In the genomic region with DNA sequence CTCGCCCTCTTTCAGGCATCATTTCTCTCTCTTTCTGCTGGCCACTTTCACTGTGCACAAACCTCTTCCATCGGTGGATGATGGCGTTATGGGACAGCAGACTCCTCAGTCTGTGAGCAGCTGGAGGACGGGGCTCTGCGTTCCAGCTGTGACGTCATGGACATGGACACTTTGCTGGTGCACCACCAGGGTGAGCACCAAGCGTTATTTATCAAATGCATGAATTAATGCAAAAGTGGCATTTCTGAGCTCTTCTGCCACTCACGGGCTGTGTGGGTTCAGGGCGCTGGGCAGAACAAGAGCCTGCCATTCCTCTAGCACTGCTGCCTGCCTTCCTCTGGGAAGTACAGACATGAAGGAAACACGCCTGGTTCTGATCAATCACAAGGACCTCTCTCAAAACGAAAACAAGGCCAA, we compare ENCODE assay signal across 1 cellular context.
TF ChIP-seq lines count a peak whose summit lies in the region.

No MANE protein-coding gene starts in this region.

TF ChIP-seq in HepG2, 621 proteins besides CTCF, POLR2A, EP300 and RAD21 (continued from another document):
- no peak for TF ChIP-seq ZNF704 (CRISPR knock-in tag; IDR thresholded peaks at IDR 0.05; ENCODE audit: borderline replicate concordance)
- peak; percentile 96 for TF ChIP-seq ATF7 (IDR thresholded peaks at IDR 0.05)
- no peak for TF ChIP-seq ATF7 (CRISPR knock-in tag; IDR thresholded peaks at IDR 0.05)
- no peak for TF ChIP-seq PHF20 (CRISPR knock-in tag; IDR thresholded peaks at IDR 0.05)
- TF ChIP-seq, protein P1, sequence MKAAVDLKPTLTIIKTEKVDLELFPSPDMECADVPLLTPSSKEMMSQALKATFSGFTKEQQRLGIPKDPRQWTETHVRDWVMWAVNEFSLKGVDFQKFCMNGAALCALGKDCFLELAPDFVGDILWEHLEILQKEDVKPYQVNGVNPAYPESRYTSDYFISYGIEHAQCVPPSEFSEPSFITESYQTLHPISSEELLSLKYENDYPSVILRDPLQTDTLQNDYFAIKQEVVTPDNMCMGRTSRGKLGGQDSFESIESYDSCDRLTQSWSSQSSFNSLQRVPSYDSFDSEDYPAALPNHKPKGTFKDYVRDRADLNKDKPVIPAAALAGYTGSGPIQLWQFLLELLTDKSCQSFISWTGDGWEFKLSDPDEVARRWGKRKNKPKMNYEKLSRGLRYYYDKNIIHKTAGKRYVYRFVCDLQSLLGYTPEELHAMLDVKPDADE (CRISPR knock-in tag; IDR thresholded peaks at IDR 0.05) = no peak
- TF ChIP-seq PATZ1 (CRISPR knock-in tag; IDR thresholded peaks at IDR 0.05) = no peak
- TF ChIP-seq SALL1 (CRISPR knock-in tag; IDR thresholded peaks at IDR 0.05) = no peak
- no peak for TF ChIP-seq FOXC1 (CRISPR knock-in tag; IDR thresholded peaks at IDR 0.05; ENCODE audit: borderline replicate concordance)
- no peak for TF ChIP-seq RARG (CRISPR knock-in tag; IDR thresholded peaks at IDR 0.05; ENCODE audit: low read depth)
- TF ChIP-seq ZNF335 (CRISPR knock-in tag; IDR thresholded peaks at IDR 0.05) = no peak
- TF ChIP-seq ZNF747 (CRISPR knock-in tag; IDR thresholded peaks at IDR 0.05; ENCODE audit: borderline replicate concordance) = no peak
- no peak for TF ChIP-seq ZNF17 (CRISPR knock-in tag; IDR thresholded peaks at IDR 0.05)
- TF ChIP-seq, protein P2, sequence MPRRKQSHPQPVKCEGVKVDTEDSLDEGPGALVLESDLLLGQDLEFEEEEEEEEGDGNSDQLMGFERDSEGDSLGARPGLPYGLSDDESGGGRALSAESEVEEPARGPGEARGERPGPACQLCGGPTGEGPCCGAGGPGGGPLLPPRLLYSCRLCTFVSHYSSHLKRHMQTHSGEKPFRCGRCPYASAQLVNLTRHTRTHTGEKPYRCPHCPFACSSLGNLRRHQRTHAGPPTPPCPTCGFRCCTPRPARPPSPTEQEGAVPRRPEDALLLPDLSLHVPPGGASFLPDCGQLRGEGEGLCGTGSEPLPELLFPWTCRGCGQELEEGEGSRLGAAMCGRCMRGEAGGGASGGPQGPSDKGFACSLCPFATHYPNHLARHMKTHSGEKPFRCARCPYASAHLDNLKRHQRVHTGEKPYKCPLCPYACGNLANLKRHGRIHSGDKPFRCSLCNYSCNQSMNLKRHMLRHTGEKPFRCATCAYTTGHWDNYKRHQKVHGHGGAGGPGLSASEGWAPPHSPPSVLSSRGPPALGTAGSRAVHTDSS (CRISPR knock-in tag; conservative IDR thresholded peaks at IDR 0.05) = no peak
- no peak for TF ChIP-seq CEBPB (IDR thresholded peaks at IDR 0.05; ENCODE audit: borderline replicate concordance, low read depth, low read length)
- TF ChIP-seq DPF2 (CRISPR knock-in tag; IDR thresholded peaks at IDR 0.05; ENCODE audit: borderline replicate concordance, low read depth) = no peak
- TF ChIP-seq ZNF776 (CRISPR knock-in tag; IDR thresholded peaks at IDR 0.05) = no peak
- peak; percentile 99 for TF ChIP-seq CREB1 (IDR thresholded peaks at IDR 0.05)
- TF ChIP-seq CREB1 (CRISPR knock-in tag; IDR thresholded peaks at IDR 0.05) = 0 out of 2 replicates have a peak, but pooled peaks have one; percentile 26
- TF ChIP-seq ZNF281 (CRISPR knock-in tag; IDR thresholded peaks at IDR 0.05; ENCODE audit: borderline replicate concordance) = no peak
- TF ChIP-seq RFX5 (IDR thresholded peaks at IDR 0.05; ENCODE audit: low read depth, low read length) = peak; percentile 29; the same call in 1 of the 2 replicates
- TF ChIP-seq IKZF4 (CRISPR knock-in tag; IDR thresholded peaks at IDR 0.05; ENCODE audit: borderline replicate concordance, low read depth, not compliant biosample characterization) = no peak
- TF ChIP-seq DNMT3B (CRISPR knock-in tag; conservative IDR thresholded peaks at IDR 0.05) = no peak
- TF ChIP-seq, protein P3, sequence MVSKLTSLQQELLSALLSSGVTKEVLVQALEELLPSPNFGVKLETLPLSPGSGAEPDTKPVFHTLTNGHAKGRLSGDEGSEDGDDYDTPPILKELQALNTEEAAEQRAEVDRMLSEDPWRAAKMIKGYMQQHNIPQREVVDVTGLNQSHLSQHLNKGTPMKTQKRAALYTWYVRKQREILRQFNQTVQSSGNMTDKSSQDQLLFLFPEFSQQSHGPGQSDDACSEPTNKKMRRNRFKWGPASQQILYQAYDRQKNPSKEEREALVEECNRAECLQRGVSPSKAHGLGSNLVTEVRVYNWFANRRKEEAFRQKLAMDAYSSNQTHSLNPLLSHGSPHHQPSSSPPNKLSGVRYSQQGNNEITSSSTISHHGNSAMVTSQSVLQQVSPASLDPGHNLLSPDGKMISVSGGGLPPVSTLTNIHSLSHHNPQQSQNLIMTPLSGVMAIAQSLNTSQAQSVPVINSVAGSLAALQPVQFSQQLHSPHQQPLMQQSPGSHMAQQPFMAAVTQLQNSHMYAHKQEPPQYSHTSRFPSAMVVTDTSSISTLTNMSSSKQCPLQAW (CRISPR knock-in tag; IDR thresholded peaks at IDR 0.05) = no peak
TF ChIP-seq in HepG2: peak in this region for 5.
